8 cellular contexts compared by ENCODE assay signal in the genomic region with DNA sequence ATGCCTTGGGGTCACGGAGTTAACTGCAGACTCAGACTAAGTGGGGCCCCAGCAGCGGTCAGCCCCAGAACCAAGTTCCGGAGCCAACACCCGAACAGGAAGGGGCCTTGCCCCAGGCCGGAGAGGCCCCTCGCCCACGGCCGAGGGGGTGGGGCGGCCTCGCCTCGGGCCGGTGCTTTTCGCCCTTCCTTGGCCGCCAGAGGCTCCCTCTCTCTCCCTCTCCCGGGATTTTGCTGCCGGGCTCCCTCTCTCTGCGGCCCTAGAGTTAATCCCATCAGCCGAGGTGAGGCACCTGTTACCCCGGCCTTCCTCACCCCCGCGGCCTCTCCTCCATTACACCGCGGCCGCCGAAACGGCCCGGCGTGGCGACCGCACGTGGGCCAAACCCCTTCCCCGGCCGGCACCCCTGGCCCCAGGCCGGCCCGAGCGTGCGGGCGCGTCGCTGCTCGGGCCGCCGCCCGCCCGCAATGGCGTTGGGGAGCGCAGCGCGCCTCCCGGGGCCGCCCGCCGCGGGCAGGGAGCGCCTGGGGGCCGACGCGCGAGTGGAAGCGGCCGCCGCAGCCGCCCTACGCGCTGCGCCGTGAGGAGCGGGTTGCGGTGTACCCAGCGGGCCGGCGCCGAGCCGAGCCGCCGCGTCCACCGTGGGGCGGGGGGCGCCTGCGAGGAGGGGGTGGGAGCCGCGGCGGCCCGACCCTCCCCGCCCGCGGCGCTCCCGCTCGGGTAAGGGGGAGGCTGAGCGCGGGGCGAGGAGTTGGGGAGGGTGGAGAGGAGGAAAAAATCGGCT. TPM values are rescaled to one million over a fixed set of nuclear protein-coding genes. Genes with fewer than 3 reads are reported as not detected.
DNase-seq lines count a peak whose midpoint lies in the region; ATAC-seq and TF ChIP-seq lines count a peak whose summit lies in the region.

A gene (plus strand): TSS at position 175 of the 784 bp plus-strand sequence. CDS start 2,520 bp downstream, outside the sequence.

- no peaks in the 10 kb centered on the region for H3K36me3 ChIP-seq in HCT116 (ENCODE audit: control insufficient read depth in 1 of 2, insufficient read depth in 2 of 2, low read length in 2 of 2)
- H3K36me3 ChIP-seq in left lung: no peaks in the 10 kb centered on the region

- 0 out of 2 replicates have a peak, but pooled peaks have one; percentile 20 for TF ChIP-seq RAD21 in HCT116 (IDR thresholded peaks at IDR 0.05; ENCODE audit: low read depth)

- H3K79me2 ChIP-seq in HCT116 (ENCODE audit: insufficient read depth, low read length): no peaks in the 10 kb centered on the region

- peak within 1 kb of the TSS; percentile 81 for H3K27ac ChIP-seq in HCT116 (ENCODE audit: low read depth, low read length)
- peak within 1 kb of the TSS; percentile 42 to 85 for H3K27ac ChIP-seq in coronary artery
- peak within 1 kb of the TSS; percentile 77 to 79 for H3K27ac ChIP-seq in left lung

- H3K9me2 ChIP-seq in HCT116 (ENCODE audit: insufficient read depth): no peaks in the 10 kb centered on the region

- H2AFZ ChIP-seq in HCT116 (ENCODE audit: low read depth, low read length, poor library complexity, severe bottlenecking): peak within 1 kb of the TSS; percentile 81

- TF ChIP-seq CTCF in AG10803 (conservative IDR thresholded peaks at IDR 0.05; ENCODE audit: low read length) (no peak; the same call in 1 of the 2 replicates), HCT116 (IDR thresholded peaks at IDR 0.05 in 2 of 3, conservative IDR thresholded peaks at IDR 0.05 in 1 of 3; ENCODE audit: borderline replicate concordance in 1 of 3, insufficient read depth in 1 of 3, low read depth in 2 of 3, low read length in 2 of 3) (peak in 2 of 3 experiments; percentile 26 to 47; a peak in 2 of 6 replicates), coronary artery (IDR thresholded peaks at IDR 0.05) (no peak), left lung (IDR thresholded peaks at IDR 0.05) (no peak)

- H3K4me1 ChIP-seq in HCT116 (ENCODE audit: control insufficient read depth in 1 of 2, insufficient read depth in 2 of 2, low read length in 2 of 2): peaks cover 3 to 18% of the 10 kb centered on the region in 2 experiments; a peak in 3 of 4 replicates
- peaks cover 8 to 9% of the 10 kb centered on the region in 2 donors for H3K4me1 ChIP-seq in left lung

- H4K20me1 ChIP-seq in HCT116 (ENCODE audit: insufficient read depth): no peaks in the 10 kb centered on the region

- H3K4me3 ChIP-seq in AG10803 (ENCODE audit: low read length) (peak within 1 kb of the TSS; percentile 50), HCT116 (replicated peaks in 1 of 2; ENCODE audit: low read depth in 1 of 2, low read length in 2 of 2) (peak within 1 kb of the TSS; percentile 58 to 65), coronary artery (peak within 1 kb of the TSS; percentile 81), left lung (peak within 1 kb of the TSS; percentile 42 to 47)

- peak within 1 kb of the TSS; percentile 69 for H3K9ac ChIP-seq in HCT116 (ENCODE audit: low read length)

- no peak for TF ChIP-seq POLR2A in HCT116 (IDR thresholded peaks at IDR 0.05; ENCODE audit: borderline replicate concordance, extremely low read depth, insufficient read depth, insufficient read length)

- intact Hi-C loops in HCT116 (cut with micrococcal nuclease): loop anchor here (2.0 kb wide), 1 partner anchor 251 kb away; a partner anchor contains a TSS
- intact Hi-C loops in left lung (cut with DNase I): no loop called here

- H3K27me3 ChIP-seq in HCT116 (ENCODE audit: insufficient read depth, low read length) (no peaks in the 10 kb centered on the region), left lung (peaks cover 0 to 38% of the 10 kb centered on the region in 2 donors)

- CTCF ChIA-PET in HCT116 (lab: Charles Lee): no interaction called here

- H3K9me3 ChIP-seq in HCT116 (ENCODE audit: control insufficient read depth in 1 of 2, insufficient read depth in 1 of 2, low read depth in 1 of 2, low read length in 2 of 2) (no peaks in the 10 kb centered on the region), left lung (no peaks in the 10 kb centered on the region)

- peak within 1 kb of the TSS; percentile 89 for H3K4me2 ChIP-seq in HCT116 (ENCODE audit: low read length)

- BruUV-seq in HCT116 (replicated peaks; lab: Mats Ljungman, UMichigan): no TSS peak

- RAD21 ChIA-PET in HCT116 (lab: Charles Lee; ENCODE audit: low non-redundant PET in 1 of 2, low total read pairs in 2 of 2, uncharacterized antibody in 2 of 2, unreplicated experiment in 2 of 2): no interaction called here

- POLR2A ChIA-PET in HCT116 (lab: Charles Lee): no interaction called here

- DNase-seq in AG10803 (ENCODE audit: low read depth) (no peak), HCT116 (ENCODE audit: low read depth, low spot score) (peak; percentile 21), NCI-H748 treated with DMSO at 0.1 percent for 48 hours (lab: John Stamatoyannopoulos, UW) (peak; percentile 31), coronary artery (ENCODE audit: low spot score) (no peak), left lung (peak; percentile 41 to 77)
- peak; percentile 7 for DNase-seq in stimulated activated naive CD8-positive, alpha-beta T cell treated with anti-CD3 and anti-CD28 coated beads, Interleukin-15, Interleukin-2, amounts not matched to agents 100 U/mL and 50 U/mL, for 24 hours
- DNase-seq in stimulated activated CD4-positive, alpha-beta T cell treated with anti-CD3 and anti-CD28 coated beads, Interleukin-4, amount 100 ng/mL, for 24 hours: no peak

- peak; percentile 78 for ATAC-seq in HCT116
- ATAC-seq in left lung: peak; percentile 79
- ATAC-seq in stimulated activated naive CD8-positive, alpha-beta T cell treated with anti-CD3 and anti-CD28 coated beads, Interleukin-15, Interleukin-2, amounts not matched to agents 100 U/mL and 50 U/mL, for 24 hours: no peak
- no peak for ATAC-seq in GM19397 (IDR thresholded peaks at IDR 0.05; ENCODE audit: unreplicated experiment)

TF ChIP-seq in HCT116, 20 proteins besides CTCF, POLR2A, EP300 and RAD21 (continues in another document):
- TF ChIP-seq EZH2 (IDR thresholded peaks at IDR 0.05) (no peak), ZFX (IDR thresholded peaks at IDR 0.05) (peak; percentile 99), TCF7L2 (IDR thresholded peaks at IDR 0.05; ENCODE audit: borderline replicate concordance, extremely low read depth, insufficient read depth, insufficient read length) (peak; percentile 71), CBX3 (IDR thresholded peaks at IDR 0.05; ENCODE audit: low read depth) (no peak), JUND (IDR thresholded peaks at IDR 0.05) (no peak), SP1 (IDR thresholded peaks at IDR 0.05; ENCODE audit: low read depth) (no peak), POLR2AphosphoS5 (IDR thresholded peaks at IDR 0.05; ENCODE audit: low read depth, low read length) (peak; percentile 62), SIN3A (IDR thresholded peaks at IDR 0.05; ENCODE audit: low read depth) (no peak), YY1 (IDR thresholded peaks at IDR 0.05; ENCODE audit: extremely low read depth, insufficient replicate concordance, low read depth, low read length) (no peak), EZH2phosphoT487 (IDR thresholded peaks at IDR 0.05; ENCODE audit: borderline replicate concordance) (no peak), CEBPB (IDR thresholded peaks at IDR 0.05; ENCODE audit: low read depth) (no peak), FOSL1 (IDR thresholded peaks at IDR 0.05; ENCODE audit: low read depth) (no peak)
- TF ChIP-seq, protein P1, sequence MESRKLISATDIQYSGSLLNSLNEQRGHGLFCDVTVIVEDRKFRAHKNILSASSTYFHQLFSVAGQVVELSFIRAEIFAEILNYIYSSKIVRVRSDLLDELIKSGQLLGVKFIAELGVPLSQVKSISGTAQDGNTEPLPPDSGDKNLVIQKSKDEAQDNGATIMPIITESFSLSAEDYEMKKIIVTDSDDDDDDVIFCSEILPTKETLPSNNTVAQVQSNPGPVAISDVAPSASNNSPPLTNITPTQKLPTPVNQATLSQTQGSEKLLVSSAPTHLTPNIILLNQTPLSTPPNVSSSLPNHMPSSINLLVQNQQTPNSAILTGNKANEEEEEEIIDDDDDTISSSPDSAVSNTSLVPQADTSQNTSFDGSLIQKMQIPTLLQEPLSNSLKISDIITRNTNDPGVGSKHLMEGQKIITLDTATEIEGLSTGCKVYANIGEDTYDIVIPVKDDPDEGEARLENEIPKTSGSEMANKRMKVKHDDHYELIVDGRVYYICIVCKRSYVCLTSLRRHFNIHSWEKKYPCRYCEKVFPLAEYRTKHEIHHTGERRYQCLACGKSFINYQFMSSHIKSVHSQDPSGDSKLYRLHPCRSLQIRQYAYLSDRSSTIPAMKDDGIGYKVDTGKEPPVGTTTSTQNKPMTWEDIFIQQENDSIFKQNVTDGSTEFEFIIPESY (IDR thresholded peaks at IDR 0.05; ENCODE audit: extremely low read depth, insufficient replicate concordance, low read length): no peak
- TF ChIP-seq, protein P2, sequence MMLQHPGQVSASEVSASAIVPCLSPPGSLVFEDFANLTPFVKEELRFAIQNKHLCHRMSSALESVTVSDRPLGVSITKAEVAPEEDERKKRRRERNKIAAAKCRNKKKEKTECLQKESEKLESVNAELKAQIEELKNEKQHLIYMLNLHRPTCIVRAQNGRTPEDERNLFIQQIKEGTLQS (IDR thresholded peaks at IDR 0.05): no peak
- TF ChIP-seq, protein P3, sequence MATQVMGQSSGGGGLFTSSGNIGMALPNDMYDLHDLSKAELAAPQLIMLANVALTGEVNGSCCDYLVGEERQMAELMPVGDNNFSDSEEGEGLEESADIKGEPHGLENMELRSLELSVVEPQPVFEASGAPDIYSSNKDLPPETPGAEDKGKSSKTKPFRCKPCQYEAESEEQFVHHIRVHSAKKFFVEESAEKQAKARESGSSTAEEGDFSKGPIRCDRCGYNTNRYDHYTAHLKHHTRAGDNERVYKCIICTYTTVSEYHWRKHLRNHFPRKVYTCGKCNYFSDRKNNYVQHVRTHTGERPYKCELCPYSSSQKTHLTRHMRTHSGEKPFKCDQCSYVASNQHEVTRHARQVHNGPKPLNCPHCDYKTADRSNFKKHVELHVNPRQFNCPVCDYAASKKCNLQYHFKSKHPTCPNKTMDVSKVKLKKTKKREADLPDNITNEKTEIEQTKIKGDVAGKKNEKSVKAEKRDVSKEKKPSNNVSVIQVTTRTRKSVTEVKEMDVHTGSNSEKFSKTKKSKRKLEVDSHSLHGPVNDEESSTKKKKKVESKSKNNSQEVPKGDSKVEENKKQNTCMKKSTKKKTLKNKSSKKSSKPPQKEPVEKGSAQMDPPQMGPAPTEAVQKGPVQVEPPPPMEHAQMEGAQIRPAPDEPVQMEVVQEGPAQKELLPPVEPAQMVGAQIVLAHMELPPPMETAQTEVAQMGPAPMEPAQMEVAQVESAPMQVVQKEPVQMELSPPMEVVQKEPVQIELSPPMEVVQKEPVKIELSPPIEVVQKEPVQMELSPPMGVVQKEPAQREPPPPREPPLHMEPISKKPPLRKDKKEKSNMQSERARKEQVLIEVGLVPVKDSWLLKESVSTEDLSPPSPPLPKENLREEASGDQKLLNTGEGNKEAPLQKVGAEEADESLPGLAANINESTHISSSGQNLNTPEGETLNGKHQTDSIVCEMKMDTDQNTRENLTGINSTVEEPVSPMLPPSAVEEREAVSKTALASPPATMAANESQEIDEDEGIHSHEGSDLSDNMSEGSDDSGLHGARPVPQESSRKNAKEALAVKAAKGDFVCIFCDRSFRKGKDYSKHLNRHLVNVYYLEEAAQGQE (IDR thresholded peaks at IDR 0.05; ENCODE audit: low read depth): no peak

RNA-seq across cellular contexts. Expression of the gene that starts here (rescaled TPM):
- 13.5 TPM for total RNA-seq in HCT116 (2021; ENCODE audit: unreplicated experiment)
- polyA plus RNA-seq in HCT116 (2012): 2.8 and 3.2 TPM in 2 replicates
- 10 to 100 TPM; 25.9 to 28.6 TPM for total RNA-seq in left lung

Comparison
In these comparisons a context has a peak if more than half of its experiments do, and no peak if none do; other contexts are left out.
1. DNase-seq: peak in HCT116 (single experiment), NCI-H748 treated with DMSO at 0.1 percent for 48 hours (single experiment), left lung (2 of 2) and stimulated activated naive CD8-positive, alpha-beta T cell treated with anti-CD3 and anti-CD28 coated beads, Interleukin-15, Interleukin-2, amounts not matched to agents 100 U/mL and 50 U/mL, for 24 hours (single experiment); none in AG10803 (single experiment), coronary artery (single experiment) and stimulated activated CD4-positive, alpha-beta T cell treated with anti-CD3 and anti-CD28 coated beads, Interleukin-4, amount 100 ng/mL, for 24 hours (single experiment).
2. CTCF ChIP-seq: peak in HCT116 (2 of 3); none in AG10803 (single experiment), coronary artery (single experiment) and left lung (0 of 2).
3. ATAC-seq: peak in HCT116 (single experiment) and left lung (single experiment); none in stimulated activated naive CD8-positive, alpha-beta T cell treated with anti-CD3 and anti-CD28 coated beads, Interleukin-15, Interleukin-2, amounts not matched to agents 100 U/mL and 50 U/mL, for 24 hours (single experiment) and GM19397 (single experiment).
4. Peak in every context shown above with its lines, with median percentiles within 50 percentile points of each other: H3K4me3 ChIP-seq and H3K27ac ChIP-seq.